In genomic region chr19:49489601-49490167, GRCh38 we compare ENCODE assay signal across 8 cellular contexts. TPM values are rescaled to one million over a fixed set of nuclear protein-coding genes. Genes with fewer than 3 reads are reported as not detected.
DNase-seq lines count a peak whose midpoint lies in the region; ATAC-seq and TF ChIP-seq lines count a peak whose summit lies in the region.

No MANE protein-coding gene starts in this region.

- H3K36me3 ChIP-seq in Karpas-422 (ENCODE audit: insufficient read depth, low read length), result peaks cover 45% of the 10 kb centered on the region
- peaks cover 17 to 31% of the 10 kb centered on the region in 2 donors for H3K36me3 ChIP-seq in body of pancreas (replicated peaks in 1 of 2; ENCODE audit: insufficient read depth in 1 of 2, low read depth in 2 of 2)

- 44 to 51% methylated on average over 6 to 15 of the region's 15 CpGs for WGBS in body of pancreas, 2 donors

- TF ChIP-seq CTCF in CD4-positive, alpha-beta T cell (IDR thresholded peaks at IDR 0.05), result no peak
- TF ChIP-seq CTCF in body of pancreas (IDR thresholded peaks at IDR 0.05), result no peak

- POLR2A ChIA-PET in CD4-positive, alpha-beta T cell (lab: Charles Lee), result interaction anchor here (0.7 to 2.6 kb wide), 6 partner anchors 13 to 187 kb away, joined by 3 to 24 read pairs (median 4); partner anchors contain the start of gene SCAF1

- DNase-seq in CD4-positive, alpha-beta T cell, result peak in 1 of 10 experiments; percentile 34
- DNase-seq in Karpas-422, result peak; percentile 40
- no peak for DNase-seq in body of pancreas
- no peak for DNase-seq in naive B cell
- no peak for DNase-seq in GF-D8 (lab: John Stamatoyannopoulos, UW)
- no peak for DNase-seq in sciatic nerve (ENCODE audit: low spot score)
- no peak for DNase-seq in epidermal melanocyte (ENCODE audit: insufficient read length, low spot score)

- H4K20me1 ChIP-seq in Karpas-422 (ENCODE audit: insufficient read depth, low read depth, low read length), result peaks cover 41% of the 10 kb centered on the region

- intact Hi-C loops in CD4-positive, alpha-beta T cell (cut with DNase I, micrococcal nuclease), result loop anchor here in 1 of 2 experiments (2.0 to 10.0 kb wide), 3 partner anchors 15 to 405 kb away; partner anchors contain the start of genes FLT3LG, FUZ, MED25 and SNRNP70
- intact Hi-C loops in body of pancreas (cut with DNase I), result no loop called here
- intact Hi-C loops in sciatic nerve (cut with DNase I), result no loop called here

- no peaks in the 10 kb centered on the region for H3K9me2 ChIP-seq in Karpas-422 (replicated peaks; ENCODE audit: insufficient read depth, low read length)

- peak overlapping the region; percentile 83 for H3K4me2 ChIP-seq in Karpas-422 (ENCODE audit: low read depth, low read length, poor library complexity, severe bottlenecking)

- peaks cover 67% of the 10 kb centered on the region for H3K4me1 Mint-ChIP-seq in CD4-positive, alpha-beta T cell (ENCODE audit: low read depth)
- H3K4me1 Mint-ChIP-seq in naive B cell, result peaks cover 16 to 49% (median 37%) of the 10 kb centered on the region in 3 donors

- no peaks in the 10 kb centered on the region for H3K27me3 ChIP-seq in CD4-positive, alpha-beta T cell (ENCODE audit: control insufficient read depth, insufficient read depth, low read length)
- H3K27me3 ChIP-seq in Karpas-422 (ENCODE audit: low read length) (no peaks in the 10 kb centered on the region), body of pancreas (no peaks in the 10 kb centered on the region)

- no peaks in the 10 kb centered on the region for H3K9me3 Mint-ChIP-seq in CD4-positive, alpha-beta T cell
- H3K9me3 Mint-ChIP-seq in naive B cell, result no peaks in the 10 kb centered on the region

- no peaks in the 10 kb centered on the region for H3K9me3 ChIP-seq in CD4-positive, alpha-beta T cell (ENCODE audit: control insufficient read depth, low read length)
- no peaks in the 10 kb centered on the region for H3K9me3 ChIP-seq in Karpas-422 (ENCODE audit: low read length)
- no peaks in the 10 kb centered on the region for H3K9me3 ChIP-seq in body of pancreas

- no peak overlapping the region for H2AFZ ChIP-seq in Karpas-422 (ENCODE audit: low read length)

- peaks cover 79% of the 10 kb centered on the region for H3K36me3 Mint-ChIP-seq in CD4-positive, alpha-beta T cell (ENCODE audit: low read depth)
- H3K36me3 Mint-ChIP-seq in naive B cell, result peaks cover 12 to 16% of the 10 kb centered on the region in 2 donors

- H3K4me1 ChIP-seq in Karpas-422 (ENCODE audit: low read length) (peaks cover 19% of the 10 kb centered on the region), body of pancreas (peaks cover 31% of the 10 kb centered on the region)

- peak overlapping the region; percentile 91 for H3K4me3 Mint-ChIP-seq in CD4-positive, alpha-beta T cell
- peak overlapping the region; percentile 85 to 99 (median 97) for H3K4me3 Mint-ChIP-seq in naive B cell

- H3K27me3 Mint-ChIP-seq in CD4-positive, alpha-beta T cell, result no peaks in the 10 kb centered on the region
- H3K27me3 Mint-ChIP-seq in naive B cell, result no peaks in the 10 kb centered on the region

- no peak for ATAC-seq in CD4-positive, alpha-beta T cell (ENCODE audit: poor library complexity)
- ATAC-seq in body of pancreas, result no peak
- no peak for ATAC-seq in naive B cell (ENCODE audit: low read depth in 2 of 2)
- no peak for ATAC-seq in GM18909 (IDR thresholded peaks at IDR 0.05; ENCODE audit: poor library complexity, unreplicated experiment)
- no peak for ATAC-seq in sciatic nerve

- peak overlapping the region; percentile 92 for H3K27ac Mint-ChIP-seq in CD4-positive, alpha-beta T cell
- H3K27ac Mint-ChIP-seq in naive B cell, result peak overlapping the region in 4 of 6 donors; percentile 83 to 95 (median 92)

- TF ChIP-seq POLR2A in body of pancreas (IDR thresholded peaks at IDR 0.05), result no peak

- H3K9ac ChIP-seq in Karpas-422 (ENCODE audit: low read length), result peak overlapping the region; percentile 95

- H3K27ac ChIP-seq in CD4-positive, alpha-beta T cell (ENCODE audit: low read depth, low read length), result peak overlapping the region; percentile 60
- H3K27ac ChIP-seq in Karpas-422 (ENCODE audit: low read length) (peak overlapping the region; percentile 90), body of pancreas (peak overlapping the region in 3 of 4 donors; percentile 87 to 94 (median 90))

- H3K79me2 ChIP-seq in Karpas-422 (ENCODE audit: low read length), result peaks cover 27% of the 10 kb centered on the region

- peak overlapping the region; percentile 95; the same call in 1 of the 2 replicates for H3K4me3 ChIP-seq in Karpas-422 (ENCODE audit: low read length)
- H3K4me3 ChIP-seq in body of pancreas, result no peak overlapping the region

- CTCF ChIA-PET in CD4-positive, alpha-beta T cell (lab: Charles Lee), result interaction anchor here (0.8 to 1.1 kb wide), 5 partner anchors 13 to 81 kb away, joined by 3 to 4 read pairs (median 3); partner anchors contain the start of gene FLT3LG

RNA-seq across cellular contexts. Expression of gene RPL13A, which starts 2.3 kb away (rescaled TPM):
- total RNA-seq in CD4-positive, alpha-beta T cell, result 1,000 to 10,000 TPM; 5,328 to 5,481 TPM
- 6,359 and 8,659 TPM in 2 replicates for total RNA-seq in Karpas-422 (2014; rRNA removed; shearing (Covaris generic); ENCODE audit: low replicate concordance)
- total RNA-seq in body of pancreas, result 1,000 to 10,000 TPM; 1,758 to 2,456 TPM
- polyA plus RNA-seq in naive B cell (ENCODE audit: low read depth in 6 of 6), result 1,000 to 10,000 TPM; 1,519 to 3,103 (median 2,606) TPM
- total RNA-seq in sciatic nerve, result 1,735 TPM

RNA-seq across cellular contexts. Expression of gene RPS11, which starts 6.5 kb away (rescaled TPM):
- 1,000 to 10,000 TPM; 2,912 to 3,041 TPM for total RNA-seq in CD4-positive, alpha-beta T cell
- 6,857 and 9,247 TPM in 2 replicates for total RNA-seq in Karpas-422 (2014; rRNA removed; shearing (Covaris generic); ENCODE audit: low replicate concordance)
- 1,000 to 10,000 TPM; 1,400 to 1,772 TPM for total RNA-seq in body of pancreas
- 1,000 to 10,000 TPM; 2,581 to 3,900 (median 3,339) TPM for polyA plus RNA-seq in naive B cell (ENCODE audit: low read depth in 6 of 6)
- 1,507 TPM for total RNA-seq in sciatic nerve

RNA-seq across cellular contexts. Expression of gene FLT3LG, which starts 15.7 kb away (rescaled TPM):
- 100 to 1,000 TPM; 311 to 325 TPM for total RNA-seq in CD4-positive, alpha-beta T cell
- 18.8 and 19.3 TPM in 2 replicates for total RNA-seq in Karpas-422 (2014; rRNA removed; shearing (Covaris generic); ENCODE audit: low replicate concordance)
- total RNA-seq in body of pancreas (under 1 TPM; 0.52 to 0.66 TPM), sciatic nerve (19.6 TPM)
- polyA plus RNA-seq in naive B cell (ENCODE audit: low read depth in 6 of 6), result 10 to 100 TPM in 5 of 6 donors, 1 to 10 TPM in 1; 9.5 to 15.0 (median 11.4) TPM

RNA-seq across cellular contexts. Expression of gene FCGRT, which starts 22.8 kb away (rescaled TPM):
- total RNA-seq in CD4-positive, alpha-beta T cell, result 10 to 100 TPM; 50.2 to 52.5 TPM
- 1.8 and 3.5 TPM in 2 replicates for total RNA-seq in Karpas-422 (2014; rRNA removed; shearing (Covaris generic); ENCODE audit: low replicate concordance)
- total RNA-seq in body of pancreas (100 to 1,000 TPM; 117 to 121 TPM), sciatic nerve (263 TPM)
- polyA plus RNA-seq in naive B cell (ENCODE audit: low read depth in 6 of 6), result 10 to 100 TPM; 56.7 to 69.7 (median 62.7) TPM

RNA-seq across cellular contexts. Expression of gene ALDH16A1, which starts 36.7 kb away (rescaled TPM):
- 10 to 100 TPM; 25.1 to 25.8 TPM for total RNA-seq in CD4-positive, alpha-beta T cell
- total RNA-seq in Karpas-422 (2014; rRNA removed; shearing (Covaris generic); ENCODE audit: low replicate concordance), result 15.9 and 83.3 TPM in 2 replicates
- total RNA-seq in body of pancreas (10 to 100 TPM; 25.9 to 38.9 TPM), sciatic nerve (23.0 TPM)
- polyA plus RNA-seq in naive B cell (ENCODE audit: low read depth in 6 of 6), result 100 to 1,000 TPM in 1 of 6 donors, 10 to 100 TPM in 5; 54.2 to 103 (median 74.6) TPM

Comparison
In these comparisons a context has a peak if more than half of its experiments do, and no peak if none do; other contexts are left out.
1. RNA of gene FLT3LG, which starts 15.7 kb away (total RNA-seq): 311 to 325 TPM in CD4-positive, alpha-beta T cell; 19.6 TPM in sciatic nerve (single experiment), 18.8 to 19.3 TPM in Karpas-422 and 0.52 to 0.66 TPM in body of pancreas; every median in the first group is over 10 times any median in the second.
2. Peak in every context shown above with its lines, with median percentiles within 50 percentile points of each other: H3K27ac ChIP-seq.